Comparison of ENCODE assay signal across 15 cellular contexts in genomic region chr18:11074879-11075278, GRCh38.
"Had no signal": no experiment of that assay in that cellular context is flagged by ENCODE, and none has a peak within 500 bp of the region (broad histone marks: within the 10 kb centered on the region; RNA-seq: fewer than 3 reads in every experiment).

No MANE protein-coding gene starts in this region.

- H3K9me3 ChIP-seq: lower lobe of right lung had no signal

- H3K4me1 ChIP-seq: parathyroid adenoma had no signal

- H3K36me3 ChIP-seq: lower lobe of right lung had no signal

- ATAC-seq: activated CD8-positive, alpha-beta T cell treated with anti-CD3 and anti-CD28 coated beads, Interleukin-2, amount 10 ng/mL, durations not matched to agents 7 days and 5 days; lower lobe of right lung; WTC11 had no signal

- H3K4me3 ChIP-seq: lower lobe of right lung had no signal

- DNase-seq: activated CD4-positive, alpha-beta T cell treated with anti-CD3 and anti-CD28 coated beads for 48 hours; activated CD8-positive, alpha-beta memory T cell treated with anti-CD3 and anti-CD28 coated beads, Interleukin-2, amount 50 U/mL, for 48 hours; activated CD8-positive, alpha-beta T cell treated with anti-CD3 and anti-CD28 coated beads, Interleukin-2, amount 10 ng/mL, durations not matched to agents 7 days and 5 days; activated naive CD8-positive, alpha-beta T cell treated with anti-CD3 and anti-CD28 coated beads, Interleukin-2, amount 10 ng/mL, durations not matched to agents 7 days and 5 days; anterior cingulate cortex; dermis blood vessel endothelial cell; endodermal cell; immature natural killer cell; lower lobe of right lung; midbrain; naive B cell; stimulated activated CD4-positive, alpha-beta T cell treated with anti-CD3 and anti-CD28 coated beads, Interleukin-15, amount 100 ng/mL, for 24 hours; stimulated activated CD4-positive, alpha-beta T cell treated with anti-CD3 and anti-CD28 coated beads, Interleukin-4, amount 100 ng/mL, for 24 hours had no signal

- H3K27ac ChIP-seq: lower lobe of right lung, parathyroid adenoma had no signal
